ENCODE assay signal across 9 cellular contexts in the genomic region with DNA sequence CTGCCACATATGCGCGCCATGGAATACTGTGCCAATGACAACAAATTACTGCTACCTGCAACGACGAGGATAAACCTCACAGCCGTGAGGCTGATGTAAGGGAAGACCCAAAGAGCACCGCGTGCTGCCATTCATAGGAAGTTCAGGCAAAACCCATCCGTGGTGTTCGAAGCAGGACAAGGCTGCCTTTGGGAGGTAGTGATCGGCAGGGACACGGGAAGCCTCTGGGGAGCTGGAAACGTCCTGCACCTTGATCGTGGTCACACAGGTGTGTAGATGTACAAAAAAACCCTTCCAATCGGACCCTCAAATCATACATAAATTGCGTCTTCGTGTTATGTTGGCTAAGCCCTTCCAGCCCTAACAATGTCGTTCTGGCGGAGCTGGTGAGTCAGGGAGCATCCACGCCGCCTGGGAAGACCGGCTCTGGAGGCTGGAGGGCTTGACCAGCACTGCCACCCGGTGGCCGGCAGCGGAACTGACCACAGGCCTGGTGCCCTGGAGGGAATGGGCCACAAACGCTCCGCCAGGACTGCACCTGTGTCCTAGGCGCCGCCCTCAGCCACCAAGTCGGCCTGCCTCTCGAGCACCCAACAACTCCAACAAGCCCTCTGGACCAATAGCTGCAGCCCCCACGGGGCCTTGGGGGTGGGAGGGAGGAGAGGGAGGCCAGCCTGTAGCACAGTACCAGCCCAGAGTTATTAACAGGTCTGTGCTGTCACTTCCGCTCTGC. TPM values are rescaled to one million over a fixed set of nuclear protein-coding genes. Genes with fewer than 3 reads are reported as not detected.
A peak's percentile ranks its signal among the peaks of the same experiment; 100 is the strongest.
DNase-seq lines count a peak whose midpoint lies in the region; ATAC-seq, FAIRE-seq and TF ChIP-seq lines count a peak whose summit lies in the region.
"Had no signal": no experiment of that assay in that cellular context is flagged by ENCODE, and none has a peak within 500 bp of the region (broad histone marks: within the 10 kb centered on the region; RNA-seq: fewer than 3 reads in every experiment).

No MANE protein-coding gene starts in this region.

- H3K36me3 ChIP-seq in kidney (ENCODE audit: control insufficient read depth in 1 of 2, insufficient read depth in 2 of 2, low read length in 2 of 2), result no peaks in the 10 kb centered on the region

- TF ChIP-seq CTCF in WI38 (IDR thresholded peaks at IDR 0.05; ENCODE audit: low read depth, low read length) (peak; percentile 93), kidney (IDR thresholded peaks at IDR 0.05; ENCODE audit: borderline replicate concordance, extremely low read depth, insufficient read depth) (peak; percentile 99)

- no peak overlapping the region for H3K4me3 ChIP-seq in WI38 (ENCODE audit: low read depth, low read length)
- no peak overlapping the region for H3K4me3 ChIP-seq in kidney (ENCODE audit: low read length in 2 of 2)

- intact Hi-C loops in kidney (cut with DNase I), result loop anchor here (10.0 kb wide), 1 partner anchor 104 kb away; no protein-coding TSS in a partner anchor

- H3K9me3 ChIP-seq in kidney (ENCODE audit: control insufficient read depth in 1 of 2, low read length in 2 of 2), result no peaks in the 10 kb centered on the region

- DNase-seq in NCI-H1436 (lab: John Stamatoyannopoulos, UW), result peak; percentile 58
- no peak for DNase-seq in NCI-H1436 treated with DMSO at 0.1 percent for 48 hours (lab: John Stamatoyannopoulos, UW)
- peak; percentile 79 for DNase-seq in NCI-H2107 (lab: John Stamatoyannopoulos, UW)
- peak in 57 of 61 donors; percentile 27 to 83 (median 67) for DNase-seq in caudate nucleus (lab: John Stamatoyannopoulos, UW)
- peak; percentile 96 for DNase-seq in kidney
- DNase-seq in stimulated activated CD4-positive, alpha-beta T cell treated with anti-CD3 and anti-CD28 coated beads, Interleukin-1b, Interleukin-23, amount 100 ng/mL, for 24 hours (ENCODE audit: low read depth in 4 of 4, low spot score in 1 of 4), result peak in 3 of 4 experiments; percentile 49 to 62 (median 57)

- no peak for FAIRE-seq in kidney (lab: Jason Lieb, UNC)
- FAIRE-seq: A204.1 had no signal

- no peak overlapping the region for H3K9ac ChIP-seq in kidney (ENCODE audit: low read length in 2 of 2)

- ATAC-seq in HG02870 (IDR thresholded peaks at IDR 0.05; ENCODE audit: unreplicated experiment), result peak; percentile 65

- H3K27ac ChIP-seq in caudate nucleus (ENCODE audit: low read depth, low read length), result no peak overlapping the region
- H3K27ac ChIP-seq in kidney (ENCODE audit: low read depth in 2 of 2, low read length in 2 of 2), result no peak overlapping the region

- H3K4me1 ChIP-seq in kidney (ENCODE audit: control insufficient read depth in 1 of 2, insufficient read depth in 1 of 2, low read depth in 1 of 2, low read length in 2 of 2), result peaks cover 22 to 34% of the 10 kb centered on the region in 2 donors

RNA-seq across cellular contexts. Expression of gene NEURL3, which starts 4.1 kb away (rescaled TPM):
- total RNA-seq in kidney, result 3.2 TPM
- 11.1 TPM for polyA plus RNA-seq in kidney (ENCODE audit: insufficient read depth, low read depth, low replicate concordance)

RNA-seq across cellular contexts. Expression of gene ARID5A, which starts 27.3 kb away (rescaled TPM):
- 26.3 TPM for total RNA-seq in kidney
- 8.6 TPM for polyA plus RNA-seq in kidney (ENCODE audit: insufficient read depth, low read depth, low replicate concordance)
